Comparison of ENCODE assay signal across 8 cellular contexts in genomic region chr1:47231314-47232186, GRCh38. TPM values are rescaled to one million over a fixed set of nuclear protein-coding genes. Genes with fewer than 3 reads are reported as not detected.
DNase-seq lines count a peak whose midpoint lies in the region; ATAC-seq and TF ChIP-seq lines count a peak whose summit lies in the region.

No MANE protein-coding gene starts in this region.

- no peaks in the 10 kb centered on the region for H3K9me3 Mint-ChIP-seq in activated T-cell treated with anti-CD3 and anti-CD28 coated beads, Interleukin-2, amount 50 U/mL, for 24 hours

- H3K4me3 Mint-ChIP-seq in activated T-cell treated with anti-CD3 and anti-CD28 coated beads, Interleukin-2, amount 50 U/mL, for 24 hours, result peak overlapping the region; percentile 67

- peaks cover 12% of the 10 kb centered on the region for H4K20me1 ChIP-seq in osteoblast (ENCODE audit: insufficient read depth, low read length)

- peak overlapping the region; percentile 6 for H3K27ac Mint-ChIP-seq in activated T-cell treated with anti-CD3 and anti-CD28 coated beads, Interleukin-2, amount 50 U/mL, for 24 hours

- no TSS peak for BruUV-seq in A673 (replicated peaks; lab: Mats Ljungman, UMichigan)

- peaks cover 32% of the 10 kb centered on the region for H3K4me1 Mint-ChIP-seq in activated T-cell treated with anti-CD3 and anti-CD28 coated beads, Interleukin-2, amount 50 U/mL, for 24 hours (ENCODE audit: low read depth)

- no peak overlapping the region for H2AFZ ChIP-seq in osteoblast (ENCODE audit: low read length)

- H3K27me3 Mint-ChIP-seq in activated T-cell treated with anti-CD3 and anti-CD28 coated beads, Interleukin-2, amount 50 U/mL, for 24 hours, result peaks cover 97% of the 10 kb centered on the region

- TF ChIP-seq CTCF in A673 (conservative IDR thresholded peaks at IDR 0.05; ENCODE audit: low read depth, low read length), result no peak
- TF ChIP-seq CTCF in HL-60 (IDR thresholded peaks at IDR 0.05; ENCODE audit: insufficient read depth, low read length), result no peak
- TF ChIP-seq CTCF in osteoblast (IDR thresholded peaks at IDR 0.05; ENCODE audit: extremely low read depth, low read depth, low read length), result no peak

- DNase-seq in A673 (ENCODE audit: low spot score) (peak; percentile 61), HL-60 (ENCODE audit: low read depth in 1 of 2, low spot score in 1 of 2) (peak; percentile 41 to 72), foreskin melanocyte (peak; percentile 45), osteoblast (ENCODE audit: insufficient read length, low spot score, missing footprints) (peak; percentile 94), superior temporal gyrus (ENCODE audit: extremely low spot score) (no peak)
- DNase-seq in activated T-cell treated with anti-CD3 and anti-CD28 coated beads, Interleukin-2, amount 50 U/mL, for 24 hours, result peak; percentile 63

- no peaks in the 10 kb centered on the region for H3K9me3 ChIP-seq in A673 (ENCODE audit: low read depth, low read length, poor library complexity, severe bottlenecking)
- no peaks in the 10 kb centered on the region for H3K9me3 ChIP-seq in osteoblast (ENCODE audit: low read depth, low read length)

- POLR2A ChIA-PET in A673 (lab: Charles Lee; ENCODE audit: low non-redundant PET), result no interaction called here

- H3K4me2 ChIP-seq in osteoblast (ENCODE audit: insufficient read depth, low read length), result peak overlapping the region; percentile 63

- peaks cover 5% of the 10 kb centered on the region for H3K4me1 ChIP-seq in A673 (ENCODE audit: insufficient read depth, low read length, poor library complexity, severe bottlenecking)
- no peaks in the 10 kb centered on the region for H3K4me1 ChIP-seq in osteoblast (ENCODE audit: insufficient read depth, low read length)

- ATAC-seq in HG03095 (IDR thresholded peaks at IDR 0.05; ENCODE audit: unreplicated experiment) (no peak), HG03521 (IDR thresholded peaks at IDR 0.05; ENCODE audit: unreplicated experiment) (no peak)

- peak overlapping the region; percentile 40 for H3K4me3 ChIP-seq in A673 (ENCODE audit: low read depth, low read length, poor library complexity, severe bottlenecking)
- H3K4me3 ChIP-seq in HL-60 (replicated peaks; ENCODE audit: insufficient read depth, low read length), result peak overlapping the region; percentile 30
- no peak overlapping the region for H3K4me3 ChIP-seq in osteoblast (ENCODE audit: insufficient read depth, low read length)

- H3K79me2 ChIP-seq in osteoblast (ENCODE audit: insufficient read depth, low read length), result no peaks in the 10 kb centered on the region

- H3K36me3 ChIP-seq in A673 (ENCODE audit: insufficient read depth, low read length, poor library complexity, severe bottlenecking), result no peaks in the 10 kb centered on the region
- no peaks in the 10 kb centered on the region for H3K36me3 ChIP-seq in osteoblast (ENCODE audit: insufficient read depth, low read length)

- intact Hi-C loops in A673 (cut with micrococcal nuclease; ENCODE audit: unreplicated experiment), result no loop called here

- H3K36me3 Mint-ChIP-seq in activated T-cell treated with anti-CD3 and anti-CD28 coated beads, Interleukin-2, amount 50 U/mL, for 24 hours (ENCODE audit: low read depth), result no peaks in the 10 kb centered on the region

- H3K27ac ChIP-seq in A673 (ENCODE audit: low read depth, low read length, poor library complexity, severe bottlenecking) (no peak overlapping the region), HL-60 (replicated peaks) (no peak overlapping the region), osteoblast (ENCODE audit: low read depth, low read length) (no peak overlapping the region)

- CTCF ChIA-PET in A673 (lab: Charles Lee), result no interaction called here

- peaks cover 76% of the 10 kb centered on the region for H3K27me3 ChIP-seq in A673 (replicated peaks; ENCODE audit: insufficient read depth, low read depth, low read length, poor library complexity)
- peaks cover 79% of the 10 kb centered on the region for H3K27me3 ChIP-seq in HL-60 (ENCODE audit: insufficient read depth, poor library complexity, severe bottlenecking)
- H3K27me3 ChIP-seq in osteoblast (ENCODE audit: insufficient read depth, low read length), result peaks cover 83% of the 10 kb centered on the region

RNA-seq across cellular contexts. Expression of gene TAL1, which starts 0.5 kb away (rescaled TPM):
- total RNA-seq in A673 (2021) (0.11 TPM in 2 replicates), osteoblast (not detected in 2 replicates)

RNA-seq across cellular contexts. Expression of gene PDZK1IP1, which starts 41.7 kb away (rescaled TPM):
- total RNA-seq in A673 (2021), result not detected in 2 replicates
- not detected in 2 replicates for total RNA-seq in osteoblast
